Comparison of ENCODE assay signal across 21 cellular contexts in the genomic region with DNA sequence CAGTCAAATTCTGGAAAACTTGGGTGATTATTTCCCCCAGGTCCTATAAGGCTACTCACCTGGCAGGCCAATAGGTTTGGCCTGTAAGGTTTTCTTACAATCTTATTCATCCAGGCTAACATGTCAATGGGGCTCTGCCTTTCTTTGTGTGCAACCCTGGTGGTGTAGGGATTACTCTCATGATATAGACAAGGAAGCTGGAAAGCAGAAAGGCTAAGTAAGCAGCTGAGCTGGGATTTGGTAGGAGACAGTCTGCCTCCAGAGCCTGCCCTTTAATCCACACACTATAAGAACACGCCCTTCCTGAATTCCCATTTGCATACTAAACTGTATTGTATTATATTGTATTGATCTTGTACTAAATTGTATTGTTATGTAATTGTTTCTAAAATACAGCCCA.
DNase-seq lines count a peak whose midpoint lies in the region; ATAC-seq and TF ChIP-seq lines count a peak whose summit lies in the region.
"Had no signal": no experiment of that assay in that cellular context is flagged by ENCODE, and none has a peak within 500 bp of the region (broad histone marks: within the 10 kb centered on the region; RNA-seq: fewer than 3 reads in every experiment).

No MANE protein-coding gene starts in this region.

- TF ChIP-seq CTCF in A673 (conservative IDR thresholded peaks at IDR 0.05; ENCODE audit: low read depth, low read length), result no peak
- TF ChIP-seq CTCF in WERI-Rb-1 (IDR thresholded peaks at IDR 0.05; ENCODE audit: low read depth, low read length), result no peak
- TF ChIP-seq CTCF in osteoblast (IDR thresholded peaks at IDR 0.05; ENCODE audit: extremely low read depth, low read depth, low read length), result no peak
- no peak for TF ChIP-seq CTCF in breast epithelium (IDR thresholded peaks at IDR 0.05)
- no peak for TF ChIP-seq CTCF in body of pancreas (IDR thresholded peaks at IDR 0.05)

- H3K4me2 ChIP-seq in osteoblast (ENCODE audit: insufficient read depth, low read length), result no peak overlapping the region
- H3K4me2 ChIP-seq: BLaER1, GM23338 had no signal

- CTCF ChIA-PET in A673 (lab: Charles Lee), result no interaction called here

- POLR2A ChIA-PET in A673 (lab: Charles Lee; ENCODE audit: low non-redundant PET), result no interaction called here

- BruUV-seq in A673 (replicated peaks; lab: Mats Ljungman, UMichigan), result no TSS peak

- WGBS in body of pancreas, 2 donors, result 92 to 94% methylated on average over 1 of the region's 1 CpG

- no peak for ATAC-seq in body of pancreas
- ATAC-seq: CD8-positive, alpha-beta T cell; GM12878; GM23338; HCT116 had no signal

- H3K9me3 ChIP-seq in A673 (ENCODE audit: low read depth, low read length, poor library complexity, severe bottlenecking) (no peaks in the 10 kb centered on the region), WERI-Rb-1 (ENCODE audit: severe bottlenecking) (no peaks in the 10 kb centered on the region), osteoblast (ENCODE audit: low read depth, low read length) (no peaks in the 10 kb centered on the region), breast epithelium (no peaks in the 10 kb centered on the region), body of pancreas (no peaks in the 10 kb centered on the region)
- H3K9me3 ChIP-seq: BLaER1, Caco-2 had no signal

- H3K27ac ChIP-seq in A673 (ENCODE audit: low read depth, low read length, poor library complexity, severe bottlenecking), result peak overlapping the region; percentile 8
- H3K27ac ChIP-seq in WERI-Rb-1, result peak overlapping the region; percentile 43
- no peak overlapping the region for H3K27ac ChIP-seq in osteoblast (ENCODE audit: low read depth, low read length)
- no peak overlapping the region for H3K27ac ChIP-seq in breast epithelium
- no peak overlapping the region for H3K27ac ChIP-seq in body of pancreas
- H3K27ac ChIP-seq: BLaER1, C4-2B had no signal

- H3K4me1 ChIP-seq in A673 (ENCODE audit: insufficient read depth, low read length, poor library complexity, severe bottlenecking) (peaks cover 74% of the 10 kb centered on the region), osteoblast (ENCODE audit: insufficient read depth, low read length) (no peaks in the 10 kb centered on the region), breast epithelium (no peaks in the 10 kb centered on the region), body of pancreas (peaks cover 4% of the 10 kb centered on the region)
- H3K4me1 ChIP-seq: BLaER1 had no signal

- no peak for DNase-seq in A673 (ENCODE audit: low spot score)
- DNase-seq in D341Med (ENCODE audit: low spot score), result peak; percentile 55
- peak; percentile 85 for DNase-seq in NCI-H69 (lab: John Stamatoyannopoulos, UW)
- peak; percentile 65 for DNase-seq in WERI-Rb-1
- no peak for DNase-seq in osteoblast (ENCODE audit: insufficient read length, low spot score, missing footprints)
- DNase-seq in breast epithelium (ENCODE audit: low spot score in 2 of 2), result no peak
- no peak for DNase-seq in body of pancreas
- DNase-seq in RKO (ENCODE audit: low spot score), result no peak
- DNase-seq: Caco-2; CD4-positive, CD25-positive, alpha-beta regulatory T cell; CD8-positive, alpha-beta T cell; DMS 273 treated with DMSO at 0.1 percent for 48 hours; DMS79; EL; GDM1; H9 had no signal

- H3K27me3 ChIP-seq in A673 (replicated peaks; ENCODE audit: insufficient read depth, low read depth, low read length, poor library complexity) (no peaks in the 10 kb centered on the region), WERI-Rb-1 (ENCODE audit: insufficient read depth, low read depth, severe bottlenecking) (no peaks in the 10 kb centered on the region), osteoblast (ENCODE audit: insufficient read depth, low read length) (no peaks in the 10 kb centered on the region), breast epithelium (no peaks in the 10 kb centered on the region), body of pancreas (no peaks in the 10 kb centered on the region)
- H3K27me3 ChIP-seq: BLaER1 had no signal

- peaks cover 44% of the 10 kb centered on the region for H3K36me3 ChIP-seq in A673 (ENCODE audit: insufficient read depth, low read length, poor library complexity, severe bottlenecking)
- no peaks in the 10 kb centered on the region for H3K36me3 ChIP-seq in WERI-Rb-1
- no peaks in the 10 kb centered on the region for H3K36me3 ChIP-seq in osteoblast (ENCODE audit: insufficient read depth, low read length)
- no peaks in the 10 kb centered on the region for H3K36me3 ChIP-seq in breast epithelium
- no peaks in the 10 kb centered on the region for H3K36me3 ChIP-seq in body of pancreas (replicated peaks in 1 of 2; ENCODE audit: insufficient read depth in 1 of 2, low read depth in 2 of 2)
- H3K36me3 ChIP-seq: BLaER1 had no signal

- intact Hi-C loops in A673 (cut with micrococcal nuclease; ENCODE audit: unreplicated experiment), result no loop called here
- intact Hi-C loops in breast epithelium (cut with DNase I; ENCODE audit: low total_unique reads), result loop anchor here (5.0 kb wide), 1 partner anchor 1018 kb away; no protein-coding TSS in a partner anchor
- intact Hi-C loops in body of pancreas (cut with DNase I), result no loop called here

- no peak overlapping the region for H2AFZ ChIP-seq in osteoblast (ENCODE audit: low read length)
- H2AFZ ChIP-seq: GM23338 had no signal

- H3K4me3 ChIP-seq in A673 (ENCODE audit: low read depth, low read length, poor library complexity, severe bottlenecking), result no peak overlapping the region
- no peak overlapping the region for H3K4me3 ChIP-seq in WERI-Rb-1 (ENCODE audit: low read depth, low read length)
- no peak overlapping the region for H3K4me3 ChIP-seq in osteoblast (ENCODE audit: insufficient read depth, low read length)
- no peak overlapping the region for H3K4me3 ChIP-seq in breast epithelium
- H3K4me3 ChIP-seq in body of pancreas, result no peak overlapping the region
- H3K4me3 ChIP-seq: BLaER1, GM12878, GM23338 had no signal

- H3K79me2 ChIP-seq in osteoblast (ENCODE audit: insufficient read depth, low read length), result no peaks in the 10 kb centered on the region

- TF ChIP-seq POLR2A in breast epithelium (IDR thresholded peaks at IDR 0.05) (no peak), body of pancreas (IDR thresholded peaks at IDR 0.05) (no peak)

- H4K20me1 ChIP-seq in osteoblast (ENCODE audit: insufficient read depth, low read length), result no peaks in the 10 kb centered on the region
- H4K20me1 ChIP-seq: BLaER1 had no signal

Comparison
In these comparisons a context has a peak if more than half of its experiments do, and no peak if none do; other contexts are left out.
1. DNase-seq: peak in D341Med (single experiment), NCI-H69 (single experiment) and WERI-Rb-1 (single experiment); none in A673 (single experiment), osteoblast (single experiment), breast epithelium (0 of 2), body of pancreas (0 of 4) and RKO (single experiment).
2. H3K27ac ChIP-seq: peak in A673 (single experiment) and WERI-Rb-1 (single experiment); none in osteoblast (single experiment), breast epithelium (0 of 2) and body of pancreas (0 of 4).